ENCODE assay signal across 1 cellular context in the genomic region with DNA sequence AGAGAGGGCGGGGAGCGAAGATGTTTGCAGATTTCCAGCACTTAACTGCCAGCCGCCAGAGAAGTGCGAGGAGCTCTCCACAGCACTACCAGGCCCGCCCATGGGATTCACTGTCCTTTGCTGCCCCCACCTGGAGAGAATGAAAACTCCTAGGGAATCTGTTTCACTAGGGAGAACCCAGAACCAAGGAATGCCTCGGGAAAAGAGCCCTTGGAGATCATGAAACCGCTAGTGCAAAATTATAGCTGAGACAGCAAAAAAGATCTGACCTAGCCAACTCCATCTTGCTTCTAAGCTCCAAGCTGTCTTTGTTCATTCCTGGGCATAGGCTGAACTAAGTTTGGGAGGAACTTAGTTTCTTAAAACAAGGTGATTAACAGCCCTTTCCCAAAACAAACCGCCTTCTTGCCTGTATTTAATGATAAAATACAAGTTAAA.
A peak's percentile ranks its signal among the peaks of the same experiment; 100 is the strongest.
TF ChIP-seq lines count a peak whose summit lies in the region.

No MANE protein-coding gene starts in this region.

TF ChIP-seq in GM12878, 131 proteins besides CTCF, POLR2A, EP300 and RAD21 (continued from another document and continues in another):
- TF ChIP-seq IRF3 (IDR thresholded peaks at IDR 0.05), result no peak
- TF ChIP-seq PBX3 (IDR thresholded peaks at IDR 0.05; ENCODE audit: insufficient replicate concordance, low read depth, low read length), result no peak
- TF ChIP-seq ZSCAN29 (IDR thresholded peaks at IDR 0.05), result no peak
- TF ChIP-seq ZBTB11 (CRISPR knock-in tag; IDR thresholded peaks at IDR 0.05), result no peak
- TF ChIP-seq PAX5 (IDR thresholded peaks at IDR 0.05; ENCODE audit: borderline replicate concordance, low read depth, low read length), result no peak
- peak; percentile 55; the same call in 1 of the 2 replicates for TF ChIP-seq IKZF1 (conservative IDR thresholded peaks at IDR 0.05)
- no peak for TF ChIP-seq ZNF207 (IDR thresholded peaks at IDR 0.05; ENCODE audit: borderline replicate concordance)
- no peak for TF ChIP-seq YBX1 (IDR thresholded peaks at IDR 0.05)
- no peak for TF ChIP-seq NFYA (IDR thresholded peaks at IDR 0.05; ENCODE audit: borderline replicate concordance, low read depth, low read length)
- TF ChIP-seq SMC3 (IDR thresholded peaks at IDR 0.05; ENCODE audit: borderline replicate concordance, low read length), result peak; percentile 75
- no peak for TF ChIP-seq SMAD5 (IDR thresholded peaks at IDR 0.05; ENCODE audit: low read depth)
- peak; percentile 53 for TF ChIP-seq YY1 (IDR thresholded peaks at IDR 0.05; ENCODE audit: low read depth, low read length)
- no peak for TF ChIP-seq USF2 (IDR thresholded peaks at IDR 0.05; ENCODE audit: borderline replicate concordance, low read depth, low read length)
- TF ChIP-seq BACH1 (IDR thresholded peaks at IDR 0.05; ENCODE audit: borderline replicate concordance), result no peak
- no peak for TF ChIP-seq CEBPB (IDR thresholded peaks at IDR 0.05; ENCODE audit: borderline replicate concordance in 1 of 2, low read depth in 2 of 2, low read length in 2 of 2)
- TF ChIP-seq, protein P1, sequence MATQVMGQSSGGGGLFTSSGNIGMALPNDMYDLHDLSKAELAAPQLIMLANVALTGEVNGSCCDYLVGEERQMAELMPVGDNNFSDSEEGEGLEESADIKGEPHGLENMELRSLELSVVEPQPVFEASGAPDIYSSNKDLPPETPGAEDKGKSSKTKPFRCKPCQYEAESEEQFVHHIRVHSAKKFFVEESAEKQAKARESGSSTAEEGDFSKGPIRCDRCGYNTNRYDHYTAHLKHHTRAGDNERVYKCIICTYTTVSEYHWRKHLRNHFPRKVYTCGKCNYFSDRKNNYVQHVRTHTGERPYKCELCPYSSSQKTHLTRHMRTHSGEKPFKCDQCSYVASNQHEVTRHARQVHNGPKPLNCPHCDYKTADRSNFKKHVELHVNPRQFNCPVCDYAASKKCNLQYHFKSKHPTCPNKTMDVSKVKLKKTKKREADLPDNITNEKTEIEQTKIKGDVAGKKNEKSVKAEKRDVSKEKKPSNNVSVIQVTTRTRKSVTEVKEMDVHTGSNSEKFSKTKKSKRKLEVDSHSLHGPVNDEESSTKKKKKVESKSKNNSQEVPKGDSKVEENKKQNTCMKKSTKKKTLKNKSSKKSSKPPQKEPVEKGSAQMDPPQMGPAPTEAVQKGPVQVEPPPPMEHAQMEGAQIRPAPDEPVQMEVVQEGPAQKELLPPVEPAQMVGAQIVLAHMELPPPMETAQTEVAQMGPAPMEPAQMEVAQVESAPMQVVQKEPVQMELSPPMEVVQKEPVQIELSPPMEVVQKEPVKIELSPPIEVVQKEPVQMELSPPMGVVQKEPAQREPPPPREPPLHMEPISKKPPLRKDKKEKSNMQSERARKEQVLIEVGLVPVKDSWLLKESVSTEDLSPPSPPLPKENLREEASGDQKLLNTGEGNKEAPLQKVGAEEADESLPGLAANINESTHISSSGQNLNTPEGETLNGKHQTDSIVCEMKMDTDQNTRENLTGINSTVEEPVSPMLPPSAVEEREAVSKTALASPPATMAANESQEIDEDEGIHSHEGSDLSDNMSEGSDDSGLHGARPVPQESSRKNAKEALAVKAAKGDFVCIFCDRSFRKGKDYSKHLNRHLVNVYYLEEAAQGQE (IDR thresholded peaks at IDR 0.05; ENCODE audit: low read depth, low read length), result peak; percentile 47; the same call in 1 of the 2 replicates
- no peak for TF ChIP-seq E4F1 (IDR thresholded peaks at IDR 0.05; ENCODE audit: borderline replicate concordance, partially characterized antibody)
- TF ChIP-seq CBFB (IDR thresholded peaks at IDR 0.05; ENCODE audit: low read depth), result no peak
- peak; percentile 60 for TF ChIP-seq EED (IDR thresholded peaks at IDR 0.05; ENCODE audit: low read depth)
- TF ChIP-seq MEF2B (IDR thresholded peaks at IDR 0.05; ENCODE audit: partially characterized antibody, poor library complexity, severe bottlenecking), result no peak
- TF ChIP-seq KLF5 (IDR thresholded peaks at IDR 0.05; ENCODE audit: partially characterized antibody), result no peak
- no peak for TF ChIP-seq KDM1A (IDR thresholded peaks at IDR 0.05; ENCODE audit: borderline replicate concordance)
- no peak for TF ChIP-seq SREBF2 (IDR thresholded peaks at IDR 0.05; ENCODE audit: low read length)
- no peak for TF ChIP-seq BCL3 (IDR thresholded peaks at IDR 0.05; ENCODE audit: borderline replicate concordance, insufficient read depth, low read depth, low read length, poor library complexity, severe bottlenecking)
- TF ChIP-seq, protein P2, sequence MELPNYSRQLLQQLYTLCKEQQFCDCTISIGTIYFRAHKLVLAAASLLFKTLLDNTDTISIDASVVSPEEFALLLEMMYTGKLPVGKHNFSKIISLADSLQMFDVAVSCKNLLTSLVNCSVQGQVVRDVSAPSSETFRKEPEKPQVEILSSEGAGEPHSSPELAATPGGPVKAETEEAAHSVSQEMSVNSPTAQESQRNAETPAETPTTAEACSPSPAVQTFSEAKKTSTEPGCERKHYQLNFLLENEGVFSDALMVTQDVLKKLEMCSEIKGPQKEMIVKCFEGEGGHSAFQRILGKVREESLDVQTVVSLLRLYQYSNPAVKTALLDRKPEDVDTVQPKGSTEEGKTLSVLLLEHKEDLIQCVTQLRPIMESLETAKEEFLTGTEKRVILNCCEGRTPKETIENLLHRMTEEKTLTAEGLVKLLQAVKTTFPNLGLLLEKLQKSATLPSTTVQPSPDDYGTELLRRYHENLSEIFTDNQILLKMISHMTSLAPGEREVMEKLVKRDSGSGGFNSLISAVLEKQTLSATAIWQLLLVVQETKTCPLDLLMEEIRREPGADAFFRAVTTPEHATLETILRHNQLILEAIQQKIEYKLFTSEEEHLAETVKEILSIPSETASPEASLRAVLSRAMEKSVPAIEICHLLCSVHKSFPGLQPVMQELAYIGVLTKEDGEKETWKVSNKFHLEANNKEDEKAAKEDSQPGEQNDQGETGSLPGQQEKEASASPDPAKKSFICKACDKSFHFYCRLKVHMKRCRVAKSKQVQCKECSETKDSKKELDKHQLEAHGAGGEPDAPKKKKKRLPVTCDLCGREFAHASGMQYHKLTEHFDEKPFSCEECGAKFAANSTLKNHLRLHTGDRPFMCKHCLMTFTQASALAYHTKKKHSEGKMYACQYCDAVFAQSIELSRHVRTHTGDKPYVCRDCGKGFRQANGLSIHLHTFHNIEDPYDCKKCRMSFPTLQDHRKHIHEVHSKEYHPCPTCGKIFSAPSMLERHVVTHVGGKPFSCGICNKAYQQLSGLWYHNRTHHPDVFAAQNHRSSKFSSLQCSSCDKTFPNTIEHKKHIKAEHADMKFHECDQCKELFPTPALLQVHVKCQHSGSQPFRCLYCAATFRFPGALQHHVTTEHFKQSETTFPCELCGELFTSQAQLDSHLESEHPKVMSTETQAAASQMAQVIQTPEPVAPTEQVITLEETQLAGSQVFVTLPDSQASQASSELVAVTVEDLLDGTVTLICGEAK (IDR thresholded peaks at IDR 0.05; ENCODE audit: borderline replicate concordance), result no peak
- no peak for TF ChIP-seq RELA (IDR thresholded peaks at IDR 0.05; ENCODE audit: borderline replicate concordance, partially characterized antibody)
- no peak for TF ChIP-seq PRDM15 (CRISPR knock-in tag; IDR thresholded peaks at IDR 0.05)
- TF ChIP-seq SREBF1 (IDR thresholded peaks at IDR 0.05; ENCODE audit: low read length), result no peak
- TF ChIP-seq RBBP5 (conservative IDR thresholded peaks at IDR 0.05), result no peak
- TF ChIP-seq STAT3 (IDR thresholded peaks at IDR 0.05; ENCODE audit: low read depth, low read length), result no peak
- peak; percentile 13; the same call in 1 of the 2 replicates for TF ChIP-seq IRF4 (IDR thresholded peaks at IDR 0.05; ENCODE audit: low read depth, low read length)
- TF ChIP-seq IKZF2 (IDR thresholded peaks at IDR 0.05), result peak; percentile 38 to 43; a peak in 2 of 4 replicates
- TF ChIP-seq ESRRA (IDR thresholded peaks at IDR 0.05; ENCODE audit: low read length), result no peak
